14 cellular contexts compared by ENCODE assay signal in genomic region chr11:45000918-45001317, GRCh38. TPM values are rescaled to one million over a fixed set of nuclear protein-coding genes. Genes with fewer than 3 reads are reported as not detected.
DNase-seq lines count a peak whose midpoint lies in the region; ATAC-seq and TF ChIP-seq lines count a peak whose summit lies in the region.
"Had no signal": no experiment of that assay in that cellular context is flagged by ENCODE, and none has a peak within 500 bp of the region (broad histone marks: within the 10 kb centered on the region; RNA-seq: fewer than 3 reads in every experiment).

No MANE protein-coding gene starts in this region.

- TF ChIP-seq CTCF in endodermal cell (conservative IDR thresholded peaks at IDR 0.05) (no peak), right atrium auricular region (IDR thresholded peaks at IDR 0.05) (no peak), sigmoid colon (IDR thresholded peaks at IDR 0.05) (no peak), testis (IDR thresholded peaks at IDR 0.05) (no peak), stomach (IDR thresholded peaks at IDR 0.05) (no peak)

- H3K9me3 Mint-ChIP-seq in endodermal cell, result no peaks in the 10 kb centered on the region
- H3K9me3 Mint-ChIP-seq: CD8-positive, alpha-beta memory T cell had no signal

- intact Hi-C loops in sigmoid colon (cut with DNase I) (no loop called here), testis (cut with DNase I; ENCODE audit: low total_unique reads) (no loop called here), stomach (cut with DNase I; ENCODE audit: low total_unique reads) (no loop called here)

- peaks cover 2% of the 10 kb centered on the region for H3K27me3 Mint-ChIP-seq in endodermal cell (ENCODE audit: insufficient read depth)

- TF ChIP-seq EP300 in sigmoid colon (IDR thresholded peaks at IDR 0.05) (no peak), stomach (IDR thresholded peaks at IDR 0.05) (no peak)

- no peaks in the 10 kb centered on the region for H3K36me3 Mint-ChIP-seq in endodermal cell (ENCODE audit: low read depth)
- H3K36me3 Mint-ChIP-seq: CD8-positive, alpha-beta memory T cell had no signal

- 93% methylated on average over 4 of the region's 4 CpGs for WGBS in endodermal cell (ENCODE audit: insufficient coverage in 1 of 2, insufficient read length in 1 of 2), 2 experiments
- WGBS in sigmoid colon, 2 donors, result 92 to 96% methylated on average over 4 of the region's 4 CpGs
- WGBS in testis, 2 donors, result 87 to 90% methylated on average over 4 of the region's 4 CpGs
- 84 to 93% (median 90%) methylated on average over 4 of the region's 4 CpGs for WGBS in stomach, 5 donors

- DNase-seq in activated CD8-positive, alpha-beta memory T cell treated with anti-CD3 and anti-CD28 coated beads for 24 hours, result peak; percentile 44
- DNase-seq in activated CD8-positive, alpha-beta memory T cell treated with anti-CD3 and anti-CD28 coated beads, Interleukin-2, amount 50 U/mL, for 4 hours, result no peak
- DNase-seq in endodermal cell (peak; percentile 41), right atrium auricular region (ENCODE audit: low spot score) (peak; percentile 13), sigmoid colon (peak; percentile 40), testis (no peak), stomach (no peak)
- DNase-seq: Caco-2; CD8-positive, alpha-beta memory T cell; DMS53; GF-D8 had no signal

- H3K4me1 ChIP-seq in endodermal cell (ENCODE audit: control insufficient read depth, insufficient read depth, low read length) (peaks cover 25% of the 10 kb centered on the region), right atrium auricular region (no peaks in the 10 kb centered on the region), sigmoid colon (no peaks in the 10 kb centered on the region), testis (peaks cover 7% of the 10 kb centered on the region), stomach (peaks cover 0 to 8% (median 0%) of the 10 kb centered on the region in 4 donors)
- H3K4me1 ChIP-seq: Caco-2 had no signal

- H3K9ac ChIP-seq in endodermal cell (ENCODE audit: extremely low read depth, low read length, poor library complexity, severe bottlenecking), result no peak overlapping the region
- H3K9ac ChIP-seq: BLaER1 had no signal

- H3K36me3 ChIP-seq in endodermal cell (ENCODE audit: control insufficient read depth, insufficient read depth, low read length) (no peaks in the 10 kb centered on the region), right atrium auricular region (no peaks in the 10 kb centered on the region), sigmoid colon (no peaks in the 10 kb centered on the region), testis (ENCODE audit: low read depth, missing control alignments) (no peaks in the 10 kb centered on the region), stomach (no peaks in the 10 kb centered on the region)
- H3K36me3 ChIP-seq: BLaER1 had no signal

- H3K9me3 ChIP-seq in endodermal cell (ENCODE audit: control insufficient read depth, low read length), result no peaks in the 10 kb centered on the region
- H3K9me3 ChIP-seq in right atrium auricular region, result no peaks in the 10 kb centered on the region
- H3K9me3 ChIP-seq in sigmoid colon, result no peaks in the 10 kb centered on the region
- H3K9me3 ChIP-seq in testis, result no peaks in the 10 kb centered on the region
- no peaks in the 10 kb centered on the region for H3K9me3 ChIP-seq in stomach
- H3K9me3 ChIP-seq: BLaER1, Caco-2 had no signal

- no peak for ATAC-seq in GM19467 (IDR thresholded peaks at IDR 0.05; ENCODE audit: unreplicated experiment)

- peaks cover 29% of the 10 kb centered on the region for H3K4me1 Mint-ChIP-seq in endodermal cell
- H3K4me1 Mint-ChIP-seq: CD8-positive, alpha-beta memory T cell had no signal

- TF ChIP-seq POLR2A in sigmoid colon (IDR thresholded peaks at IDR 0.05) (no peak), testis (IDR thresholded peaks at IDR 0.05) (no peak), stomach (IDR thresholded peaks at IDR 0.05) (no peak)

- H3K27me3 ChIP-seq in endodermal cell (ENCODE audit: control insufficient read depth, insufficient read depth, low read length, poor library complexity, severe bottlenecking), result no peaks in the 10 kb centered on the region
- no peaks in the 10 kb centered on the region for H3K27me3 ChIP-seq in right atrium auricular region
- H3K27me3 ChIP-seq in sigmoid colon, result no peaks in the 10 kb centered on the region
- no peaks in the 10 kb centered on the region for H3K27me3 ChIP-seq in testis
- H3K27me3 ChIP-seq in stomach, result no peaks in the 10 kb centered on the region
- H3K27me3 ChIP-seq: BLaER1 had no signal

- no peak overlapping the region for H3K27ac ChIP-seq in endodermal cell (ENCODE audit: low read depth, low read length)
- no peak overlapping the region for H3K27ac ChIP-seq in right atrium auricular region
- no peak overlapping the region for H3K27ac ChIP-seq in sigmoid colon
- no peak overlapping the region for H3K27ac ChIP-seq in testis
- H3K27ac ChIP-seq in stomach, result no peak overlapping the region
- H3K27ac ChIP-seq: 22Rv1, BLaER1 had no signal

- H3K27ac Mint-ChIP-seq in endodermal cell, result no peak overlapping the region

- H3K4me3 Mint-ChIP-seq in endodermal cell, result no peak overlapping the region
- H3K4me3 Mint-ChIP-seq: CD8-positive, alpha-beta memory T cell had no signal

- H3K4me3 ChIP-seq in endodermal cell (ENCODE audit: low read length) (no peak overlapping the region), right atrium auricular region (no peak overlapping the region), sigmoid colon (no peak overlapping the region), testis (no peak overlapping the region), stomach (no peak overlapping the region)
- H3K4me3 ChIP-seq: BLaER1 had no signal

RNA-seq across cellular contexts. Expression of gene TP53I11, which starts 50.2 kb away (rescaled TPM):
- total RNA-seq in endodermal cell (100 to 1,000 TPM; 136 to 203 TPM), right atrium auricular region (10 to 100 TPM; 46.7 to 89.0 TPM), sigmoid colon (10 to 100 TPM; 12.4 to 31.0 (median 24.3) TPM), testis (10 to 100 TPM; 19.9 to 28.7 TPM), stomach (100 to 1,000 TPM in 1 of 5 donors, 10 to 100 TPM in 4; 27.2 to 155 (median 31.6) TPM)
- polyA plus RNA-seq in endodermal cell (2013, experiment 1 of 2), result 94.6 TPM
- polyA plus RNA-seq in endodermal cell (2013, experiment 2 of 2), result 91.2 TPM
- polyA plus RNA-seq in sigmoid colon (10 to 100 TPM; 12.0 to 67.0 (median 14.4) TPM), testis (ENCODE audit: insufficient read depth, low read depth, low replicate concordance) (29.7 TPM), stomach (10 to 100 TPM; 12.4 to 27.1 (median 18.5) TPM)

Comparison
In these comparisons a context has a peak if more than half of its experiments do, and no peak if none do; other contexts are left out.
1. DNase-seq: peak in activated CD8-positive, alpha-beta memory T cell treated with anti-CD3 and anti-CD28 coated beads for 24 hours (single experiment), endodermal cell (single experiment), right atrium auricular region (single experiment) and sigmoid colon (single experiment); none in activated CD8-positive, alpha-beta memory T cell treated with anti-CD3 and anti-CD28 coated beads, Interleukin-2, amount 50 U/mL, for 4 hours (single experiment), testis (single experiment) and stomach (single experiment).